16 cellular contexts compared by ENCODE assay signal in the genomic region with DNA sequence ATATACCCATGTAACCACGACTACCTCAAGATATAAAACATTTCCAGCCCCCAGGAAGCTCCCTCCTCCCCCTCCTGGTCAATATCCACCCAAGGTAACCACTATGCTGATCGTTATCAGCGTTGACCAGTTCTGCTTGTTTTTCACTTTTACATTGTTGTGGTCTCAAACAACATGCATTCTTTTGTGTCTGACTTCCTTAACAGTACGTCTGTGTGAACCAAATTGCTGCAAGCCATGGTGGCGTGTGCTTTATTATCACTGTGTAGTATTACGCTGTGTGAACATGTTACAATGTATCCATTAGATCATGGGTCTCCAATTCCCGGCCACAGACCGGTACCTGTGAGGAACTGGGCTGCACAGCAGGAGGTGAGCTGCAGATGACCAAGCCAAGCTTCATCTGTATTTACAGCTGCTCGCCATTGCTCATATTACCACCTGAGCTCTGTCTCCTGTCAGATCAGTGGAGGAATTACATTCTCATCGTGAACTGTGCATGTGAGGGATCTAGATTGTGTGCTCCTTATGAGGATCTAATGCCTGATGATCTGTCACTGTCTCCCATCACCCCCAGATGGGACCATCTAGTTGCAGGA.
"Had no signal": no experiment of that assay in that cellular context is flagged by ENCODE, and none has a peak within 500 bp of the region (broad histone marks: within the 10 kb centered on the region; RNA-seq: fewer than 3 reads in every experiment).

No MANE protein-coding gene starts in this region.

- H3K27me3 Mint-ChIP-seq: stimulated activated naive B cell treated with anti-CD40 and anti-IgM and Interleukin-4, amounts not matched to agents 10 μg/mL and 1 μg/mL and 100 μg/mL, for 72 hours had no signal

- H3K27me3 ChIP-seq: heart left ventricle, neutrophil, spleen, transverse colon had no signal

- DNase-seq: effector memory CD4-positive, alpha-beta T cell; heart left ventricle; hippocampal formation; kidney glomerular epithelial cell; naive thymus-derived CD4-positive, alpha-beta T cell; nephron progenitor cell; posterior cingulate gyrus; spleen; stimulated activated CD4-positive, alpha-beta T cell treated with anti-CD3 and anti-CD28 coated beads, Interleukin-15, amount 100 ng/mL, for 24 hours; stimulated activated CD4-positive, alpha-beta T cell treated with anti-CD3 and anti-CD28 coated beads, Interleukin-1b, Interleukin-23, amount 100 ng/mL, for 48 hours; stimulated activated CD4-positive, alpha-beta T cell treated with anti-CD3 and anti-CD28 coated beads, Interleukin-4, amount 100 ng/mL, for 4 hours; stimulated activated naive B cell treated with anti-CD40 and anti-IgM and Interleukin-4, amounts not matched to agents 10 μg/mL and 1 μg/mL and 100 μg/mL, for 72 hours; stimulated activated naive CD8-positive, alpha-beta T cell treated with anti-CD3 and anti-CD28 coated beads, Interleukin-15, amount 100 ng/mL, for 72 hours; transverse colon had no signal

- H3K9me3 Mint-ChIP-seq: nephron progenitor cell; stimulated activated naive CD8-positive, alpha-beta T cell treated with anti-CD3 and anti-CD28 coated beads, Interleukin-15, amount 100 ng/mL, for 72 hours had no signal

- H3K4me3 ChIP-seq: heart left ventricle, spleen, thoracic aorta, transverse colon had no signal

- H3K36me3 ChIP-seq: heart left ventricle, neutrophil, spleen, thoracic aorta, transverse colon had no signal

- H3K4me3 Mint-ChIP-seq: naive thymus-derived CD4-positive, alpha-beta T cell; nephron progenitor cell; stimulated activated naive B cell treated with anti-CD40 and anti-IgM and Interleukin-4, amounts not matched to agents 10 μg/mL and 1 μg/mL and 100 μg/mL, for 72 hours; stimulated activated naive CD8-positive, alpha-beta T cell treated with anti-CD3 and anti-CD28 coated beads, Interleukin-15, amount 100 ng/mL, for 72 hours had no signal

- H3K27ac ChIP-seq: heart left ventricle, neutrophil, spleen, thoracic aorta, transverse colon had no signal

- H3K9me3 ChIP-seq: neutrophil, thoracic aorta, transverse colon had no signal

- H3K27ac Mint-ChIP-seq: nephron progenitor cell; stimulated activated naive B cell treated with anti-CD40 and anti-IgM and Interleukin-4, amounts not matched to agents 10 μg/mL and 1 μg/mL and 100 μg/mL, for 72 hours; stimulated activated naive CD8-positive, alpha-beta T cell treated with anti-CD3 and anti-CD28 coated beads, Interleukin-15, amount 100 ng/mL, for 72 hours had no signal
